ENCODE assay signal across 8 cellular contexts in genomic region chr11:10899542-10899830, GRCh38. TPM values are rescaled to one million over a fixed set of nuclear protein-coding genes. Genes with fewer than 3 reads are reported as not detected.
DNase-seq lines count a peak whose midpoint lies in the region; ATAC-seq and TF ChIP-seq lines count a peak whose summit lies in the region.

No MANE protein-coding gene starts in this region.

- peak overlapping the region; percentile 86 for H3K27ac Mint-ChIP-seq in activated naive CD8-positive, alpha-beta T cell treated with anti-CD3 and anti-CD28 coated beads for 36 hours

- H3K9me3 ChIP-seq in lower lobe of right lung (no peaks in the 10 kb centered on the region), aorta (ENCODE audit: control insufficient read depth, low read length) (no peaks in the 10 kb centered on the region)

- peak; percentile 5 for DNase-seq in stimulated activated CD4-positive, alpha-beta T cell treated with anti-CD3 and anti-CD28 coated beads, Interleukin-4, amount 100 ng/mL, for 1 hour
- DNase-seq in stimulated activated CD4-positive, alpha-beta T cell treated with anti-CD3 and anti-CD28 coated beads, Interleukin-4, amount 100 ng/mL, for 4 hours, result no peak
- DNase-seq in activated naive CD8-positive, alpha-beta T cell treated with anti-CD3 and anti-CD28 coated beads for 36 hours, result peak; percentile 14
- DNase-seq in lower lobe of right lung, result peak; percentile 58
- peak; percentile 74 to 82 for DNase-seq in aorta

- H3K27ac ChIP-seq in lower lobe of right lung (peak overlapping the region; percentile 91), aorta (ENCODE audit: low read depth in 1 of 2, low read length in 2 of 2) (peak overlapping the region; percentile 94 to 99)

- ATAC-seq in lower lobe of right lung (peak in 1 of 2 donors; percentile 54), aorta (ENCODE audit: low FRiP score) (peak; percentile 66), HG03196 (IDR thresholded peaks at IDR 0.05; ENCODE audit: unreplicated experiment) (no peak), HG03135 (IDR thresholded peaks at IDR 0.05; ENCODE audit: unreplicated experiment) (no peak), GM21529 (IDR thresholded peaks at IDR 0.05; ENCODE audit: unreplicated experiment) (no peak)

- WGBS in aorta, 2 donors, result 2 to 5% methylated on average over 4 of the region's 4 CpGs

- no peaks in the 10 kb centered on the region for H3K27me3 Mint-ChIP-seq in activated naive CD8-positive, alpha-beta T cell treated with anti-CD3 and anti-CD28 coated beads for 36 hours

- H3K4me1 Mint-ChIP-seq in activated naive CD8-positive, alpha-beta T cell treated with anti-CD3 and anti-CD28 coated beads for 36 hours, result peaks cover 26% of the 10 kb centered on the region

- no peaks in the 10 kb centered on the region for H3K36me3 Mint-ChIP-seq in activated naive CD8-positive, alpha-beta T cell treated with anti-CD3 and anti-CD28 coated beads for 36 hours

- intact Hi-C loops in lower lobe of right lung (cut with DNase I) (no loop called here), aorta (cut with DNase I) (loop anchor here in 1 of 2 donors (5.0 kb wide), 1 partner anchor 37 kb away; no protein-coding TSS in a partner anchor)

- H3K9me3 Mint-ChIP-seq in activated naive CD8-positive, alpha-beta T cell treated with anti-CD3 and anti-CD28 coated beads for 36 hours, result no peaks in the 10 kb centered on the region

- H3K4me3 Mint-ChIP-seq in activated naive CD8-positive, alpha-beta T cell treated with anti-CD3 and anti-CD28 coated beads for 36 hours, result peak overlapping the region; percentile 22

- H3K36me3 ChIP-seq in lower lobe of right lung (no peaks in the 10 kb centered on the region), aorta (ENCODE audit: control insufficient read depth in 1 of 2, insufficient read depth in 2 of 2, low read length in 1 of 2) (no peaks in the 10 kb centered on the region)

- no peak for TF ChIP-seq CTCF in lower lobe of right lung (IDR thresholded peaks at IDR 0.05)

- H3K27me3 ChIP-seq in lower lobe of right lung (ENCODE audit: low read depth) (no peaks in the 10 kb centered on the region), aorta (ENCODE audit: control insufficient read depth in 1 of 2, insufficient read depth in 2 of 2, low read length in 1 of 2) (no peaks in the 10 kb centered on the region)

- H3K4me3 ChIP-seq in lower lobe of right lung, result peak overlapping the region; percentile 25
- H3K4me3 ChIP-seq in aorta (ENCODE audit: low read length in 2 of 2), result no peak overlapping the region

- H3K4me1 ChIP-seq in lower lobe of right lung, result peaks cover 43% of the 10 kb centered on the region
- H3K4me1 ChIP-seq in aorta (ENCODE audit: control insufficient read depth in 1 of 2, insufficient read depth in 2 of 2, low read length in 2 of 2), result peaks cover 0 to 3% of the 10 kb centered on the region in 2 donors

RNA-seq across cellular contexts. Expression of gene ZBED5, which starts 41.6 kb away (rescaled TPM):
- total RNA-seq in activated naive CD8-positive, alpha-beta T cell treated with anti-CD3 and anti-CD28 coated beads for 36 hours, result 10 to 100 TPM; 34.6 to 36.2 TPM
- total RNA-seq in lower lobe of right lung (45.5 TPM), aorta (10 to 100 TPM; 48.4 to 63.8 TPM)
- 10 to 100 TPM; 16.5 to 58.8 TPM for polyA plus RNA-seq in aorta

Comparison
In these comparisons a context has a peak if more than half of its experiments do, and no peak if none do; other contexts are left out.
1. DNase-seq: peak in stimulated activated CD4-positive, alpha-beta T cell treated with anti-CD3 and anti-CD28 coated beads, Interleukin-4, amount 100 ng/mL, for 1 hour (single experiment), activated naive CD8-positive, alpha-beta T cell treated with anti-CD3 and anti-CD28 coated beads for 36 hours (single experiment), lower lobe of right lung (single experiment) and aorta (2 of 2); none in stimulated activated CD4-positive, alpha-beta T cell treated with anti-CD3 and anti-CD28 coated beads, Interleukin-4, amount 100 ng/mL, for 4 hours (0 of 2).